Comparison of ENCODE assay signal across 15 cellular contexts in the genomic region with DNA sequence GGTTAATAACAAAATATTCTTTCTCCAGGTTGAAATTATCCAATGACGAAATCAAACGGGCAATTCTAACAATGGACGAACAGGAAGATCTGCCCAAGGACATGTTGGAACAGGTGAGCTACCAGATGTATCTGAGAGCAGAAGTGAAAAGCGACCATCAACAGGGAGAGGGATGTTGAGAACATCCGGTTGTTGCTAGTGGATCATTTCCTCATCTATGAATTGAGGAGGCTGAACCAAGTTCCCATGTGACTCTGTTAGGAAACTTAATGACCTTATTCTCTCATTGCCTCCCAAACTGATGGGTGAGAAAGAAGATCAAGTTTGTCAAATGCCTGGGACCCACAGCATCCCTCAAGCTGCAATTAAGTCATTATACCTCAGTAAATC.
DNase-seq lines count a peak whose midpoint lies in the region; ATAC-seq and TF ChIP-seq lines count a peak whose summit lies in the region.
"Had no signal": no experiment of that assay in that cellular context is flagged by ENCODE, and none has a peak within 500 bp of the region (broad histone marks: within the 10 kb centered on the region; RNA-seq: fewer than 3 reads in every experiment).

No MANE protein-coding gene starts in this region.

- H3K79me2 ChIP-seq in parathyroid adenoma, result no peaks in the 10 kb centered on the region

- H3K9me3 ChIP-seq in parathyroid adenoma (ENCODE audit: control insufficient read depth, low read length), result no peaks in the 10 kb centered on the region

- H3K36me3 ChIP-seq in parathyroid adenoma (ENCODE audit: control insufficient read depth, insufficient read depth, low read length), result no peaks in the 10 kb centered on the region

- peak; percentile 73 for ATAC-seq in GM18511 (IDR thresholded peaks at IDR 0.05; ENCODE audit: unreplicated experiment)
- ATAC-seq: WTC11 had no signal

- peaks cover 56% of the 10 kb centered on the region for H3K4me1 ChIP-seq in parathyroid adenoma

- H3K27me3 ChIP-seq in parathyroid adenoma (ENCODE audit: control insufficient read depth, insufficient read depth, low read length), result no peaks in the 10 kb centered on the region

- H3K9ac ChIP-seq in parathyroid adenoma, result no peak overlapping the region

- H3K4me3 ChIP-seq in coronary artery, result no peak overlapping the region
- H3K4me3 ChIP-seq in parathyroid adenoma (ENCODE audit: low read depth, low read length), result no peak overlapping the region
- H3K4me3 ChIP-seq: lung had no signal

- H3K4me2 ChIP-seq in parathyroid adenoma (ENCODE audit: low read length), result no peak overlapping the region

- no peak overlapping the region for H2AFZ ChIP-seq in parathyroid adenoma

- no peak for TF ChIP-seq CTCF in coronary artery (IDR thresholded peaks at IDR 0.05)
- TF ChIP-seq CTCF in parathyroid adenoma (IDR thresholded peaks at IDR 0.05), result no peak

- H3K27ac ChIP-seq in coronary artery (peak overlapping the region; percentile 83 to 85), parathyroid adenoma (peak overlapping the region; percentile 5)

- DNase-seq in NOMO-1 treated with dmso at 0.1 percent for 144 hours (lab: John Stamatoyannopoulos, UW; ENCODE audit: unreplicated experiment) (peak; percentile 5), coronary artery (ENCODE audit: low spot score) (no peak), NCI-H187 treated with DMSO at 0.1 percent for 48 hours (lab: John Stamatoyannopoulos, UW) (no peak), NCI-H82 (lab: John Stamatoyannopoulos, UW) (no peak), hippocampal formation (lab: John Stamatoyannopoulos, UW) (no peak)
- no peak for DNase-seq in activated CD8-positive, alpha-beta memory T cell treated with anti-CD3 and anti-CD28 coated beads, Interleukin-2, amount 50 U/mL, for 4 hours
- DNase-seq: activated naive CD4-positive, alpha-beta T cell treated with Interleukin-2 at 50 U/mL for 16 hours; caudate nucleus; H7; NCI-H2107; substantia nigra had no signal
